8 cellular contexts compared by ENCODE assay signal in genomic region chr11:65778901-65779668, GRCh38. TPM values are rescaled to one million over a fixed set of nuclear protein-coding genes. Genes with fewer than 3 reads are reported as not detected.
A peak's percentile ranks its signal among the peaks of the same experiment; 100 is the strongest.
DNase-seq lines count a peak whose midpoint lies in the region; TF ChIP-seq lines count a peak whose summit lies in the region.

No MANE protein-coding gene starts in this region.

- H3K4me1 Mint-ChIP-seq in mesothelial cell of epicardium: peaks cover 10% of the 10 kb centered on the region

- H3K4me3 ChIP-seq in HL-60 (replicated peaks; ENCODE audit: insufficient read depth, low read length) (peak overlapping the region; percentile 54), brain microvascular endothelial cell (ENCODE audit: low read depth, low read length) (peak overlapping the region; percentile 79)

- H3K9me3 Mint-ChIP-seq in mesothelial cell of epicardium: no peaks in the 10 kb centered on the region

- peak overlapping the region; percentile 93 for H3K27ac ChIP-seq in 22Rv1
- H3K27ac ChIP-seq in HL-60 (replicated peaks): peak overlapping the region; percentile 97
- H3K27ac ChIP-seq in brain microvascular endothelial cell: no peak overlapping the region

- DNase-seq in HL-60 (ENCODE audit: low read depth in 1 of 2, low spot score in 1 of 2): no peak
- DNase-seq in brain microvascular endothelial cell: no peak
- DNase-seq in mesothelial cell of epicardium (ENCODE audit: low spot score in 2 of 2, unreplicated experiment in 2 of 2): no peak
- no peak for DNase-seq in A172 (ENCODE audit: low spot score)
- DNase-seq in superior temporal gyrus (ENCODE audit: extremely low spot score): no peak
- DNase-seq in AG20443 (ENCODE audit: low spot score): no peak
- DNase-seq in activated effector memory CD4-positive, alpha-beta T cell treated with Interleukin-2 at 50 U/mL for 16 hours: no peak

- peak overlapping the region; percentile 84 for H3K4me3 Mint-ChIP-seq in mesothelial cell of epicardium

- H3K27me3 Mint-ChIP-seq in mesothelial cell of epicardium (ENCODE audit: low read depth): peaks cover 9% of the 10 kb centered on the region

- in situ Hi-C loops in brain microvascular endothelial cell (cut with HindIII; ENCODE audit: low pct_ligation_motif_present, low sequenced_read_pairs): no loop called here

- H3K36me3 Mint-ChIP-seq in mesothelial cell of epicardium: peaks cover 12% of the 10 kb centered on the region

- TF ChIP-seq CTCF in 22Rv1 (IDR thresholded peaks at IDR 0.05) (no peak), HL-60 (IDR thresholded peaks at IDR 0.05; ENCODE audit: insufficient read depth, low read length) (no peak), brain microvascular endothelial cell (IDR thresholded peaks at IDR 0.05; ENCODE audit: low read depth, low read length, missing control alignments) (no peak), mesothelial cell of epicardium (IDR thresholded peaks at IDR 0.05; ENCODE audit: unreplicated experiment) (no peak)

- no peaks in the 10 kb centered on the region for H3K27me3 ChIP-seq in HL-60 (ENCODE audit: insufficient read depth, poor library complexity, severe bottlenecking)
- H3K27me3 ChIP-seq in brain microvascular endothelial cell (replicated peaks): no peaks in the 10 kb centered on the region

- H3K27ac Mint-ChIP-seq in mesothelial cell of epicardium: no peak overlapping the region

- H3K36me3 ChIP-seq in brain microvascular endothelial cell (replicated peaks): peaks cover 10% of the 10 kb centered on the region

RNA-seq across cellular contexts. Expression of gene AP5B1, which starts 1.7 kb away (rescaled TPM):
- 23.3 to 24.9 TPM (median 24.3 TPM) in 3 replicates for total RNA-seq in mesothelial cell of epicardium
- total RNA-seq in A172 (2014; rRNA removed; shearing (Covaris generic)): 13.2 and 14.8 TPM in 2 replicates

RNA-seq across cellular contexts. Expression of gene OVOL1, which starts 7.8 kb away (rescaled TPM):
- total RNA-seq in mesothelial cell of epicardium: 3.9 to 4.7 TPM (median 4.3 TPM) in 3 replicates
- not detected in 2 replicates for total RNA-seq in A172 (2014; rRNA removed; shearing (Covaris generic))

RNA-seq across cellular contexts. Expression of gene SNX32, which starts 54.7 kb away (rescaled TPM):
- total RNA-seq in mesothelial cell of epicardium: 6.8 to 10.7 TPM (median 7.5 TPM) in 3 replicates
- total RNA-seq in A172 (2014; rRNA removed; shearing (Covaris generic)): not detected in 2 replicates

RNA-seq across cellular contexts. Expression of gene RNASEH2C, which starts 58.5 kb away (rescaled TPM):
- total RNA-seq in mesothelial cell of epicardium: 41.8 to 45.0 TPM (median 42.4 TPM) in 3 replicates
- 81.0 and 84.7 TPM in 2 replicates for total RNA-seq in A172 (2014; rRNA removed; shearing (Covaris generic))
